ENCODE assay signal across 30 cellular contexts in the genomic region with DNA sequence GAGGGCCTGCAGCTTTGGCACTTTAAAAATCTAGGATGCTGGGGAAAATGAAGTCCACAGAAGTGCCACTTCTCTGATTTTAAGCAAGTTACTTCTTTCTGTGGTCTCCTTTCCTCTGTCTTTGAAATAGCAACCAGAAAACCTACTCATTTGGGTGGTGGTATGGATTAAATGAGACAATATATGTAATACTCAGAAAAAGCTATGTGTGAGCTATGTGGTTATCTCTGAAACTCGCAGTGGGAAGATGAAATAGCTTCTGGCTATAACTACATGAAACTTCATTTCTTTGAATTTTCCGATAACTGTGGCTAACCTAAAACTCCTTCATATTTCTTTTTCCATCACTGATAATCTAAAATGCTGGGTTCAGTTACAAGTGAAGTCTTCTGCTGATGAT.
"Had no signal": no experiment of that assay in that cellular context is flagged by ENCODE, and none has a peak within 500 bp of the region (broad histone marks: within the 10 kb centered on the region; RNA-seq: fewer than 3 reads in every experiment).

No MANE protein-coding gene starts in this region.

- ATAC-seq: body of pancreas; effector memory CD8-positive, alpha-beta T cell; foreskin keratinocyte; gastrocnemius medialis; heart left ventricle had no signal

- H3K4me3 Mint-ChIP-seq: activated naive CD4-positive, alpha-beta T cell treated with anti-CD3 and anti-CD28 coated beads, Interleukin-2, amount 10 ng/mL, durations not matched to agents 7 days and 5 days; activated T-cell treated with anti-CD3 and anti-CD28 coated beads, Interleukin-2, amount 50 U/mL, for 24 hours; activated T-helper 1 cell treated with anti-CD3 and anti-CD28 coated beads, Interleukin-12 subunit alpha, Interleukin-12 subunit beta, Interleukin-2, Interleukin-4 antibody, amounts not matched to agents 30 ng/mL and 10 ng/mL and 1 ng/mL, durations not matched to agents 14 hours and 24 hours and 36 hours; effector memory CD8-positive, alpha-beta T cell had no signal

- H3K4me3 ChIP-seq: adrenal gland, body of pancreas, esophagus muscularis mucosa, gastrocnemius medialis, heart left ventricle had no signal

- DNase-seq: activated CD4-positive, alpha-beta T cell treated with anti-CD3 and anti-CD28 coated beads for 4 hours; activated CD4-positive, alpha-beta T cell treated with anti-CD3 and anti-CD28 coated beads, Interleukin-2, amount 50 U/mL, for 1 hour; activated CD4-positive, alpha-beta T cell treated with anti-CD3 and anti-CD28 coated beads, Interleukin-2, amount 50 U/mL, for 48 hours; activated CD4-positive, CD25-positive, alpha-beta regulatory T cell; activated CD4-positive, CD25-positive, alpha-beta regulatory T cell treated with anti-CD3 and anti-CD28 coated beads, Interleukin-2, amount 50 U/mL, for 72 hours; activated CD8-positive, alpha-beta memory T cell treated with anti-CD3 and anti-CD28 coated beads, Interleukin-2, amount 50 U/mL, for 48 hours; activated gamma-delta T cell; activated naive CD4-positive, alpha-beta T cell; activated naive CD4-positive, alpha-beta T cell treated with anti-CD3 and anti-CD28 coated beads, Interleukin-2, amount 10 ng/mL, durations not matched to agents 7 days and 5 days; activated T-cell treated with anti-CD3 and anti-CD28 coated beads for 4 hours; activated T-cell treated with anti-CD3 and anti-CD28 coated beads, Interleukin-2, amount 50 U/mL, for 24 hours; adrenal gland; amygdala; aorta; body of pancreas; caudate nucleus; cortex of kidney; dermis blood vessel endothelial cell; effector CD4-positive, alpha-beta T cell; effector memory CD8-positive, alpha-beta T cell; erythroblast; foreskin keratinocyte; gastrocnemius medialis; glutamatergic neuron; heart left ventricle; T-helper 2 cell had no signal

- H3K9me3 ChIP-seq: adrenal gland, body of pancreas, esophagus muscularis mucosa, gastrocnemius medialis, heart left ventricle had no signal

- H3K27me3 ChIP-seq: adrenal gland, body of pancreas, esophagus muscularis mucosa, gastrocnemius medialis had no signal

- H3K4me1 ChIP-seq: adrenal gland, body of pancreas, foreskin keratinocyte, gastrocnemius medialis had no signal

- H3K27ac ChIP-seq: adrenal gland, body of pancreas, esophagus muscularis mucosa, foreskin keratinocyte, gastrocnemius medialis, heart left ventricle had no signal

- H3K9me3 Mint-ChIP-seq: activated naive CD4-positive, alpha-beta T cell treated with anti-CD3 and anti-CD28 coated beads, Interleukin-2, amount 10 ng/mL, durations not matched to agents 7 days and 5 days; activated T-cell treated with anti-CD3 and anti-CD28 coated beads, Interleukin-2, amount 50 U/mL, for 24 hours; activated T-helper 1 cell treated with anti-CD3 and anti-CD28 coated beads, Interleukin-12 subunit alpha, Interleukin-12 subunit beta, Interleukin-2, Interleukin-4 antibody, amounts not matched to agents 30 ng/mL and 10 ng/mL and 1 ng/mL, durations not matched to agents 14 hours and 24 hours and 36 hours had no signal

- H3K36me3 Mint-ChIP-seq: activated naive CD4-positive, alpha-beta T cell treated with anti-CD3 and anti-CD28 coated beads, Interleukin-2, amount 10 ng/mL, durations not matched to agents 7 days and 5 days; activated naive CD4-positive, alpha-beta T cell treated with anti-CD3 and anti-CD28 coated beads, Interleukin-2, amount 50 U/mL, for 72 hours had no signal

- FAIRE-seq: colon had no signal

- H3K4me1 Mint-ChIP-seq: activated naive CD4-positive, alpha-beta T cell treated with anti-CD3 and anti-CD28 coated beads, Interleukin-2, amount 10 ng/mL, durations not matched to agents 7 days and 5 days had no signal

- H3K27ac Mint-ChIP-seq: activated naive CD4-positive, alpha-beta T cell treated with anti-CD3 and anti-CD28 coated beads, Interleukin-2, amount 10 ng/mL, durations not matched to agents 7 days and 5 days; activated naive CD4-positive, alpha-beta T cell treated with anti-CD3 and anti-CD28 coated beads, Interleukin-2, amount 50 U/mL, for 72 hours; activated T-cell treated with anti-CD3 and anti-CD28 coated beads, Interleukin-2, amount 50 U/mL, for 24 hours; activated T-helper 1 cell treated with anti-CD3 and anti-CD28 coated beads, Interleukin-12 subunit alpha, Interleukin-12 subunit beta, Interleukin-2, Interleukin-4 antibody, amounts not matched to agents 30 ng/mL and 10 ng/mL and 1 ng/mL, durations not matched to agents 14 hours and 24 hours and 36 hours; effector memory CD8-positive, alpha-beta T cell had no signal

- H3K27me3 Mint-ChIP-seq: activated naive CD4-positive, alpha-beta T cell treated with anti-CD3 and anti-CD28 coated beads, Interleukin-2, amount 10 ng/mL, durations not matched to agents 7 days and 5 days had no signal

- H3K36me3 ChIP-seq: adrenal gland, esophagus muscularis mucosa, gastrocnemius medialis, heart left ventricle had no signal
